In the genomic region with DNA sequence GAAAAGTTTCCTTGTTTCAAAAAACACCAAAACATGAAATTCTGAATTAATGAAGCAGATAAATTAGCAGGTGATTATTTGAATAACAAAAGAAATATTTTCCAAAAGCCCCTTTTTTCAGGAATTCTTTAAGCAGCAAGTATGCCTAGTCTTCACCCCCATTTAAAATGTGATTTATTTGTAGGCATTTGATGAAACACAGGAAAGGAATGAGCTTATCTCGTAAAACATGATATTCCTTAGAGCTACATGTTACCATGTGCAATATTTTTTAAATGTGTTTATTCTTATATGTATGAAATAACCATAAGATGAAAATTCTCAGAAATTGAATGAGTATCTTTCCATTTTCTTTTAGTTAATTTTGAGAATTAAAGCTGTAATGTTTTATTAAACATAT, we compare ENCODE assay signal across 25 cellular contexts.
"Had no signal": no experiment of that assay in that cellular context is flagged by ENCODE, and none has a peak within 500 bp of the region (broad histone marks: within the 10 kb centered on the region; RNA-seq: fewer than 3 reads in every experiment).

No MANE protein-coding gene starts in this region.

- H3K27me3 ChIP-seq: esophagus muscularis mucosa, gastrocnemius medialis, ovary, right lobe of liver, upper lobe of right lung had no signal

- H3K27me3 Mint-ChIP-seq: activated naive CD8-positive, alpha-beta T cell treated with anti-CD3 and anti-CD28 coated beads for 36 hours; dendritic cell treated with granulocyte-macrophage colony-stimulating factor and Interleukin-4, amounts not matched to agents 40 ng/mL and 50 ng/mL, for 4 days; progenitor cell of endocrine pancreas; stimulated activated naive CD8-positive, alpha-beta T cell treated with anti-CD3 and anti-CD28 coated beads, Interleukin-15, Interleukin-2, amounts not matched to agents 100 ng/mL and 50 ng/mL, for 24 hours had no signal

- ATAC-seq: activated CD4-positive, alpha-beta T cell treated with anti-CD3 and anti-CD28 coated beads for 36 hours; gastrocnemius medialis; left ventricle myocardium superior; stimulated activated effector memory CD8-positive, alpha-beta T cell treated with anti-CD3 and anti-CD28 coated beads, Interleukin-12 subunit alpha, Interleukin-12 subunit beta, amount 100 ng/mL, for 72 hours; upper lobe of right lung; WTC11 had no signal

- H3K9me3 ChIP-seq: esophagus muscularis mucosa, gastrocnemius medialis, ovary, right lobe of liver, upper lobe of right lung had no signal

- H3K4me3 Mint-ChIP-seq: activated CD4-positive, alpha-beta T cell treated with anti-CD3 and anti-CD28 coated beads for 36 hours; activated naive CD4-positive, alpha-beta T cell treated with anti-CD3 and anti-CD28 coated beads for 36 hours; activated naive CD8-positive, alpha-beta T cell treated with anti-CD3 and anti-CD28 coated beads for 36 hours; dendritic cell treated with granulocyte-macrophage colony-stimulating factor and Interleukin-4, amounts not matched to agents 40 ng/mL and 50 ng/mL, for 4 days; endodermal cell; naive B cell; stimulated activated effector memory CD8-positive, alpha-beta T cell treated with anti-CD3 and anti-CD28 coated beads, Interleukin-12 subunit alpha, Interleukin-12 subunit beta, amount 100 ng/mL, for 72 hours; stimulated activated naive CD8-positive, alpha-beta T cell treated with anti-CD3 and anti-CD28 coated beads, Interleukin-15, Interleukin-2, amounts not matched to agents 100 ng/mL and 50 ng/mL, for 24 hours; T-helper 1 cell treated with Interleukin-12 subunit alpha and Interleukin-12 subunit beta and Interleukin-4 antibody, amounts not matched to agents 30 μg/mL and 1 μg/mL, for 36 hours; WTC11 had no signal

- H3K4me3 ChIP-seq: esophagus muscularis mucosa, gastrocnemius medialis, ovary, right lobe of liver, skin epidermis, upper lobe of right lung had no signal

- H3K9me3 Mint-ChIP-seq: activated naive CD4-positive, alpha-beta T cell treated with anti-CD3 and anti-CD28 coated beads for 36 hours; activated naive CD8-positive, alpha-beta T cell treated with anti-CD3 and anti-CD28 coated beads for 36 hours; dendritic cell treated with granulocyte-macrophage colony-stimulating factor and Interleukin-4, amounts not matched to agents 40 ng/mL and 50 ng/mL, for 4 days; endodermal cell; naive B cell; stimulated activated effector memory CD8-positive, alpha-beta T cell treated with anti-CD3 and anti-CD28 coated beads, Interleukin-12 subunit alpha, Interleukin-12 subunit beta, amount 100 ng/mL, for 72 hours; stimulated activated naive CD8-positive, alpha-beta T cell treated with anti-CD3 and anti-CD28 coated beads, Interleukin-15, Interleukin-2, amounts not matched to agents 100 ng/mL and 50 ng/mL, for 24 hours; T-helper 1 cell treated with Interleukin-12 subunit alpha and Interleukin-12 subunit beta and Interleukin-4 antibody, amounts not matched to agents 30 μg/mL and 1 μg/mL, for 36 hours; WTC11 had no signal

- H3K4me1 ChIP-seq: gastrocnemius medialis had no signal

- H3K36me3 Mint-ChIP-seq: activated naive CD8-positive, alpha-beta T cell treated with anti-CD3 and anti-CD28 coated beads for 36 hours; naive B cell; stimulated activated effector memory CD8-positive, alpha-beta T cell treated with anti-CD3 and anti-CD28 coated beads, Interleukin-12 subunit alpha, Interleukin-12 subunit beta, amount 100 ng/mL, for 72 hours; WTC11 had no signal

- H3K4me1 Mint-ChIP-seq: activated CD4-positive, alpha-beta T cell treated with anti-CD3 and anti-CD28 coated beads for 36 hours; activated naive CD8-positive, alpha-beta T cell treated with anti-CD3 and anti-CD28 coated beads for 36 hours; stimulated activated effector memory CD8-positive, alpha-beta T cell treated with anti-CD3 and anti-CD28 coated beads, Interleukin-12 subunit alpha, Interleukin-12 subunit beta, amount 100 ng/mL, for 72 hours had no signal

- H3K36me3 ChIP-seq: esophagus muscularis mucosa, gastrocnemius medialis, ovary, right lobe of liver, upper lobe of right lung had no signal

- DNase-seq: activated CD4-positive, alpha-beta T cell treated with anti-CD3 and anti-CD28 coated beads for 36 hours; activated CD8-positive, alpha-beta memory T cell treated with anti-CD3 and anti-CD28 coated beads for 24 hours; activated effector memory CD4-positive, alpha-beta T cell treated with Interleukin-2 at 50 U/mL for 16 hours; activated naive CD4-positive, alpha-beta T cell treated with anti-CD3 and anti-CD28 coated beads for 36 hours; activated naive CD8-positive, alpha-beta T cell treated with anti-CD3 and anti-CD28 coated beads for 36 hours; central memory CD4-positive, alpha-beta T cell; gastrocnemius medialis; glutamatergic neuron; left ventricle myocardium superior; naive B cell; ovary; right lobe of liver; stimulated activated CD4-positive, alpha-beta T cell treated with anti-CD3 and anti-CD28 coated beads, Interleukin-4, amount 100 ng/mL, for 24 hours; substantia nigra; T-helper 9 cell; upper lobe of right lung had no signal

- H3K27ac Mint-ChIP-seq: activated CD4-positive, alpha-beta T cell treated with anti-CD3 and anti-CD28 coated beads for 36 hours; activated naive CD8-positive, alpha-beta T cell treated with anti-CD3 and anti-CD28 coated beads for 36 hours; dendritic cell treated with granulocyte-macrophage colony-stimulating factor and Interleukin-4, amounts not matched to agents 40 ng/mL and 50 ng/mL, for 4 days; endodermal cell; naive B cell; stimulated activated effector memory CD8-positive, alpha-beta T cell treated with anti-CD3 and anti-CD28 coated beads, Interleukin-12 subunit alpha, Interleukin-12 subunit beta, amount 100 ng/mL, for 72 hours; stimulated activated naive CD8-positive, alpha-beta T cell treated with anti-CD3 and anti-CD28 coated beads, Interleukin-15, Interleukin-2, amounts not matched to agents 100 ng/mL and 50 ng/mL, for 24 hours; T-helper 1 cell treated with Interleukin-12 subunit alpha and Interleukin-12 subunit beta and Interleukin-4 antibody, amounts not matched to agents 30 μg/mL and 1 μg/mL, for 36 hours had no signal

- H3K27ac ChIP-seq: esophagus muscularis mucosa, gastrocnemius medialis, ovary, right lobe of liver, skin epidermis, upper lobe of right lung had no signal
